Comparison of ENCODE assay signal across 14 cellular contexts in genomic region chr14:73027984-73028383, GRCh38. TPM values are rescaled to one million over a fixed set of nuclear protein-coding genes. Genes with fewer than 3 reads are reported as not detected.
DNase-seq lines count a peak whose midpoint lies in the region; ATAC-seq and TF ChIP-seq lines count a peak whose summit lies in the region.
"Had no signal": no experiment of that assay in that cellular context is flagged by ENCODE, and none has a peak within 500 bp of the region (broad histone marks: within the 10 kb centered on the region; RNA-seq: fewer than 3 reads in every experiment).

No MANE protein-coding gene starts in this region.

- no peak for ATAC-seq in CD4-positive, alpha-beta T cell (ENCODE audit: poor library complexity)
- ATAC-seq in HCT116 (no peak), omental fat pad (ENCODE audit: low FRiP score) (no peak)
- ATAC-seq in activated naive CD8-positive, alpha-beta T cell treated with anti-CD3 and anti-CD28 coated beads, Interleukin-2, amount 10 ng/mL, durations not matched to agents 7 days and 5 days (ENCODE audit: low read depth), result no peak
- ATAC-seq in naive thymus-derived CD4-positive, alpha-beta T cell, result no peak

- no peak overlapping the region for H3K27ac Mint-ChIP-seq in CD4-positive, alpha-beta T cell
- no peak overlapping the region for H3K27ac Mint-ChIP-seq in activated naive CD8-positive, alpha-beta T cell treated with anti-CD3 and anti-CD28 coated beads, Interleukin-2, amount 10 ng/mL, durations not matched to agents 7 days and 5 days
- no peak overlapping the region for H3K27ac Mint-ChIP-seq in naive thymus-derived CD4-positive, alpha-beta T cell

- peak overlapping the region; percentile 95 for H2AFZ ChIP-seq in HCT116 (ENCODE audit: low read depth, low read length, poor library complexity, severe bottlenecking)

- peaks cover 0 to 3% of the 10 kb centered on the region in 2 experiments; a peak in 1 of 4 replicates for H3K36me3 ChIP-seq in HCT116 (ENCODE audit: control insufficient read depth in 1 of 2, insufficient read depth in 2 of 2, low read length in 2 of 2)
- H3K36me3 ChIP-seq in naive thymus-derived CD4-positive, alpha-beta T cell (ENCODE audit: control insufficient read depth in 2 of 3, insufficient read depth in 3 of 3, low read length in 3 of 3), result peaks cover 0 to 9% (median 0%) of the 10 kb centered on the region in 3 experiments

- DNase-seq in CD4-positive, alpha-beta T cell, result no peak
- DNase-seq in HCT116 (ENCODE audit: low read depth, low spot score), result no peak
- no peak for DNase-seq in activated naive CD8-positive, alpha-beta T cell treated with anti-CD3 and anti-CD28 coated beads, Interleukin-2, amount 10 ng/mL, durations not matched to agents 7 days and 5 days
- no peak for DNase-seq in naive thymus-derived CD4-positive, alpha-beta T cell
- no peak for DNase-seq in NCI-H526 treated with DMSO at 0.1 percent for 48 hours (lab: John Stamatoyannopoulos, UW)
- no peak for DNase-seq in NOMO-1 treated with DMSO at 0.1 percent for 48 hours (lab: John Stamatoyannopoulos, UW; ENCODE audit: unreplicated experiment)
- DNase-seq in cortex of kidney (lab: John Stamatoyannopoulos, UW), result no peak
- DNase-seq in omental fat pad (ENCODE audit: low spot score), result no peak
- DNase-seq: dorsolateral prefrontal cortex, foreskin melanocyte, substantia nigra, T1000 had no signal

- H3K79me2 ChIP-seq in HCT116 (ENCODE audit: insufficient read depth, low read length), result no peaks in the 10 kb centered on the region

- peak overlapping the region in 1 of 2 experiments; percentile 84; a peak in 2 of 4 replicates for H3K4me3 ChIP-seq in HCT116 (replicated peaks in 1 of 2; ENCODE audit: low read depth in 1 of 2, low read length in 2 of 2)
- no peak overlapping the region for H3K4me3 ChIP-seq in naive thymus-derived CD4-positive, alpha-beta T cell (ENCODE audit: low read length)

- no peak for TF ChIP-seq CTCF in CD4-positive, alpha-beta T cell (IDR thresholded peaks at IDR 0.05)
- no peak for TF ChIP-seq CTCF in HCT116 (IDR thresholded peaks at IDR 0.05 in 2 of 3, conservative IDR thresholded peaks at IDR 0.05 in 1 of 3; ENCODE audit: borderline replicate concordance in 1 of 3, insufficient read depth in 1 of 3, low read depth in 2 of 3, low read length in 2 of 3)
- TF ChIP-seq CTCF in omental fat pad (IDR thresholded peaks at IDR 0.05), result no peak

- H3K9ac ChIP-seq in HCT116 (ENCODE audit: low read length), result no peak overlapping the region

- no peak for TF ChIP-seq RAD21 in HCT116 (IDR thresholded peaks at IDR 0.05; ENCODE audit: low read depth)

- H3K36me3 Mint-ChIP-seq in CD4-positive, alpha-beta T cell (ENCODE audit: low read depth), result peaks cover 32% of the 10 kb centered on the region
- peaks cover 12% of the 10 kb centered on the region for H3K36me3 Mint-ChIP-seq in activated naive CD8-positive, alpha-beta T cell treated with anti-CD3 and anti-CD28 coated beads, Interleukin-2, amount 10 ng/mL, durations not matched to agents 7 days and 5 days
- peaks cover 7 to 13% (median 10%) of the 10 kb centered on the region in 5 donors for H3K36me3 Mint-ChIP-seq in naive thymus-derived CD4-positive, alpha-beta T cell

- no peak overlapping the region for H3K27ac ChIP-seq in CD4-positive, alpha-beta T cell (ENCODE audit: low read depth, low read length)
- H3K27ac ChIP-seq in HCT116 (ENCODE audit: low read depth, low read length), result no peak overlapping the region
- H3K27ac ChIP-seq in naive thymus-derived CD4-positive, alpha-beta T cell (ENCODE audit: low read depth, low read length), result no peak overlapping the region
- H3K27ac ChIP-seq: C4-2B had no signal

- intact Hi-C loops in CD4-positive, alpha-beta T cell (cut with DNase I, micrococcal nuclease), result loop anchor here (1.0 to 10.0 kb wide), 5 partner anchors 30 to 1713 kb away; partner anchors contain the start of genes RBM25 (in 2 of the 2), DCAF4 (in 1 of the 2), DNAL1 (in 1 of the 2) and PSEN1 (in 1 of the 2)
- intact Hi-C loops in HCT116 (cut with micrococcal nuclease), result loop anchor here (5.0 kb wide), 1 partner anchor 66 kb away; no protein-coding TSS in a partner anchor
- intact Hi-C loops in naive thymus-derived CD4-positive, alpha-beta T cell (cut with micrococcal nuclease), result loop anchor here (1.0 to 5.0 kb wide), 7 partner anchors 30 to 1734 kb away; partner anchors contain the start of genes DCAF4 (in 2 of the 2), PSEN1 (in 2 of the 2), RBM25 (in 2 of the 2) and ALDH6A1 (in 1 of the 2)

- H3K4me1 ChIP-seq in HCT116 (ENCODE audit: control insufficient read depth in 1 of 2, insufficient read depth in 2 of 2, low read length in 2 of 2), result peaks cover 3 to 22% of the 10 kb centered on the region in 2 experiments; a peak in 3 of 4 replicates
- peaks cover 4 to 8% of the 10 kb centered on the region in 2 donors for H3K4me1 ChIP-seq in naive thymus-derived CD4-positive, alpha-beta T cell (ENCODE audit: control insufficient read depth in 2 of 2, insufficient read depth in 2 of 2, low read length in 2 of 2)

- no peaks in the 10 kb centered on the region for H3K9me3 Mint-ChIP-seq in CD4-positive, alpha-beta T cell
- H3K9me3 Mint-ChIP-seq in activated naive CD8-positive, alpha-beta T cell treated with anti-CD3 and anti-CD28 coated beads, Interleukin-2, amount 10 ng/mL, durations not matched to agents 7 days and 5 days, result no peaks in the 10 kb centered on the region
- H3K9me3 Mint-ChIP-seq in naive thymus-derived CD4-positive, alpha-beta T cell, result peaks cover 0 to 3% (median 0%) of the 10 kb centered on the region in 11 donors

- RAD21 ChIA-PET in HCT116 (lab: Charles Lee; ENCODE audit: low non-redundant PET in 1 of 2, low total read pairs in 2 of 2, uncharacterized antibody in 2 of 2, unreplicated experiment in 2 of 2), result no interaction called here

- H4K20me1 ChIP-seq in HCT116 (ENCODE audit: insufficient read depth), result no peaks in the 10 kb centered on the region

- H3K27me3 ChIP-seq in CD4-positive, alpha-beta T cell (ENCODE audit: control insufficient read depth, insufficient read depth, low read length), result no peaks in the 10 kb centered on the region
- no peaks in the 10 kb centered on the region for H3K27me3 ChIP-seq in HCT116 (ENCODE audit: insufficient read depth, low read length)
- no peaks in the 10 kb centered on the region for H3K27me3 ChIP-seq in naive thymus-derived CD4-positive, alpha-beta T cell (ENCODE audit: control insufficient read depth in 2 of 2, insufficient read depth in 2 of 2, low read length in 2 of 2)
- H3K27me3 ChIP-seq: ascending aorta, dorsolateral prefrontal cortex had no signal

- CTCF ChIA-PET in CD4-positive, alpha-beta T cell (lab: Charles Lee), result interaction anchor here (1.9 kb wide), 1 partner anchor 31 kb away, joined by 7 read pairs; the partner anchor contains the start of gene RBM25
- CTCF ChIA-PET in HCT116 (lab: Charles Lee), result no interaction called here
- CTCF ChIA-PET in naive thymus-derived CD4-positive, alpha-beta T cell (lab: Charles Lee), result no interaction called here

- no peaks in the 10 kb centered on the region for H3K9me3 ChIP-seq in CD4-positive, alpha-beta T cell (ENCODE audit: control insufficient read depth, low read length)
- no peaks in the 10 kb centered on the region for H3K9me3 ChIP-seq in HCT116 (ENCODE audit: control insufficient read depth in 1 of 2, insufficient read depth in 1 of 2, low read depth in 1 of 2, low read length in 2 of 2)
- H3K9me3 ChIP-seq in naive thymus-derived CD4-positive, alpha-beta T cell (ENCODE audit: control insufficient read depth in 2 of 3, low read length in 3 of 3), result no peaks in the 10 kb centered on the region
- H3K9me3 ChIP-seq: ascending aorta had no signal

- no TSS peak for BruUV-seq in HCT116 (replicated peaks; lab: Mats Ljungman, UMichigan)

- no peaks in the 10 kb centered on the region for H3K27me3 Mint-ChIP-seq in CD4-positive, alpha-beta T cell
- H3K27me3 Mint-ChIP-seq in activated naive CD8-positive, alpha-beta T cell treated with anti-CD3 and anti-CD28 coated beads, Interleukin-2, amount 10 ng/mL, durations not matched to agents 7 days and 5 days, result no peaks in the 10 kb centered on the region
- H3K27me3 Mint-ChIP-seq in naive thymus-derived CD4-positive, alpha-beta T cell, result no peaks in the 10 kb centered on the region

- H3K4me1 Mint-ChIP-seq in CD4-positive, alpha-beta T cell (ENCODE audit: low read depth), result peaks cover 38% of the 10 kb centered on the region
- H3K4me1 Mint-ChIP-seq in activated naive CD8-positive, alpha-beta T cell treated with anti-CD3 and anti-CD28 coated beads, Interleukin-2, amount 10 ng/mL, durations not matched to agents 7 days and 5 days, result peaks cover 23% of the 10 kb centered on the region
- peaks cover 26 to 41% (median 36%) of the 10 kb centered on the region in 7 donors for H3K4me1 Mint-ChIP-seq in naive thymus-derived CD4-positive, alpha-beta T cell

- H3K4me2 ChIP-seq in HCT116 (ENCODE audit: low read length), result peak overlapping the region; percentile 84

- H3K9me2 ChIP-seq in HCT116 (ENCODE audit: insufficient read depth), result no peaks in the 10 kb centered on the region

- TF ChIP-seq POLR2A in HCT116 (IDR thresholded peaks at IDR 0.05; ENCODE audit: borderline replicate concordance, extremely low read depth, insufficient read depth, insufficient read length), result no peak

- peak overlapping the region; percentile 97 for H3K4me3 Mint-ChIP-seq in CD4-positive, alpha-beta T cell
- peak overlapping the region; percentile 97 for H3K4me3 Mint-ChIP-seq in activated naive CD8-positive, alpha-beta T cell treated with anti-CD3 and anti-CD28 coated beads, Interleukin-2, amount 10 ng/mL, durations not matched to agents 7 days and 5 days
- H3K4me3 Mint-ChIP-seq in naive thymus-derived CD4-positive, alpha-beta T cell, result peak overlapping the region in 9 of 10 donors; percentile 29 to 99 (median 97)

- POLR2A ChIA-PET in CD4-positive, alpha-beta T cell (lab: Charles Lee), result interaction anchor here (0.7 to 6.5 kb wide), 3 partner anchors 31 to 584 kb away, joined by 3 to 111 read pairs (median 3); partner anchors contain the start of genes ACOT6 and RBM25
- POLR2A ChIA-PET in HCT116 (lab: Charles Lee), result interaction anchor here (2.3 kb wide), 1 partner anchor 65 kb away, joined by 10 read pairs; no protein-coding TSS in a partner anchor
- POLR2A ChIA-PET in activated naive CD8-positive, alpha-beta T cell treated with anti-CD3 and anti-CD28 coated beads, Interleukin-2, amount 10 ng/mL, durations not matched to agents 7 days and 5 days (lab: Charles Lee), result interaction anchor here (1.8 to 3.5 kb wide), 2 partner anchors 30 to 108 kb away, joined by 7 to 46 read pairs; partner anchors contain the start of genes PSEN1 and RBM25
- POLR2A ChIA-PET in naive thymus-derived CD4-positive, alpha-beta T cell (lab: Charles Lee), result interaction anchor here (4.8 kb wide), 1 partner anchor 31 kb away, joined by 55 read pairs; the partner anchor contains the start of gene RBM25

RNA-seq across cellular contexts. Expression of gene ZFYVE1, which starts 1.1 kb away (rescaled TPM):
- 10 to 100 TPM in 1 of 2 experiments, 1 to 10 TPM in 1; 9.3 to 10.9 TPM for total RNA-seq in CD4-positive, alpha-beta T cell
- total RNA-seq in HCT116 (2021; ENCODE audit: unreplicated experiment), result 7.7 TPM
- 7.9 and 11.6 TPM in 2 replicates for polyA plus RNA-seq in HCT116 (2012)
- total RNA-seq in activated naive CD8-positive, alpha-beta T cell treated with anti-CD3 and anti-CD28 coated beads, Interleukin-2, amount 10 ng/mL, durations not matched to agents 7 days and 5 days, result 10 to 100 TPM; 15.2 to 15.5 TPM
- 10 to 100 TPM; 15.3 to 24.8 (median 19.1) TPM for total RNA-seq in naive thymus-derived CD4-positive, alpha-beta T cell
- polyA plus RNA-seq in naive thymus-derived CD4-positive, alpha-beta T cell, result 1 to 10 TPM; 6.1 to 6.4 TPM
- 10 to 100 TPM; 16.5 to 24.1 (median 16.6) TPM for total RNA-seq in omental fat pad

RNA-seq across cellular contexts. Expression of gene RBM25, which starts 30.4 kb away (rescaled TPM):
- 100 to 1,000 TPM; 157 to 161 TPM for total RNA-seq in CD4-positive, alpha-beta T cell
- total RNA-seq in HCT116 (2021; ENCODE audit: unreplicated experiment), result 80.1 TPM
- 36.0 and 42.0 TPM in 2 replicates for polyA plus RNA-seq in HCT116 (2012)
- total RNA-seq in activated naive CD8-positive, alpha-beta T cell treated with anti-CD3 and anti-CD28 coated beads, Interleukin-2, amount 10 ng/mL, durations not matched to agents 7 days and 5 days, result 100 to 1,000 TPM; 111 to 116 TPM
- 100 to 1,000 TPM; 111 to 168 (median 146) TPM for total RNA-seq in naive thymus-derived CD4-positive, alpha-beta T cell
- polyA plus RNA-seq in naive thymus-derived CD4-positive, alpha-beta T cell, result 10 to 100 TPM; 43.0 to 76.6 TPM
- total RNA-seq in omental fat pad, result 10 to 100 TPM; 46.6 to 99.9 (median 65.6) TPM
